In the genomic region with DNA sequence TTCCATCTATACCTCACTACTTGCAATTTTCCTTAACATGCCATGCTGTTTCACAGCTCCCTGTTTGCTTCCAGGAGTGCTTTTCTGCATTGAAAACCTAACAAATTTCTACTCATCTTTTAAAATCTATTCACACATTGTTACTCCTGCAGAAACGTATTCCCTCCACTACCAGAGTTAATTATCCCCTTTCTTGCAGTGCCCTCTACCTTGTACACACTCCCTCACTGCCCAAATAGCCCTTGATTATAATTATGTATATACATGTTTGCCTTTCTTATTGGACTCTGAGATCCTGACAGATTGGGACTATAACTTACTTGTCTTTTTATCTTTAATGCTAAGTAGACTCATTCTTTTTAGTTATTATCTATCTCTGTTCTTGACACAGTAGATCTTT, we compare ENCODE assay signal across 22 cellular contexts.
"Had no signal": no experiment of that assay in that cellular context is flagged by ENCODE, and none has a peak within 500 bp of the region (broad histone marks: within the 10 kb centered on the region; RNA-seq: fewer than 3 reads in every experiment).

No MANE protein-coding gene starts in this region.

- H3K4me2 ChIP-seq: PC-9 had no signal

- ATAC-seq: SK-N-SH treated with all-trans-retinoic acid at 6 μM for 48 hours had no signal

- H3K36me3 ChIP-seq: Peyer's patch, SJCRH30 had no signal

- H3K4me3 ChIP-seq: PC-9, Peyer's patch, SJCRH30 had no signal

- H3K9me3 ChIP-seq: Peyer's patch, SJCRH30 had no signal

- H3K27ac ChIP-seq: PC-9, Peyer's patch, SJCRH30 had no signal

- H3K27me3 ChIP-seq: Peyer's patch, SJCRH30 had no signal

- H3K4me1 ChIP-seq: Peyer's patch, SJCRH30 had no signal

- DNase-seq: KBM-7; MV-4-11; NCI-H1048; NCI-H1105; NCI-H1436 treated with DMSO at 0.1 percent for 48 hours; NCI-H1694; NCI-H187 treated with DMSO at 0.1 percent for 48 hours; NCI-H2029 treated with DMSO at 0.1 percent for 48 hours; NCI-H2171 treated with DMSO at 0.1 percent for 48 hours; NCI-H345; NCI-H446 treated with DMSO at 0.1 percent for 48 hours; NCI-H510A treated with DMSO at 0.1 percent for 48 hours; NCI-H526; NCI-H748 treated with DMSO at 0.1 percent for 48 hours; NK-92 treated with Interleukin-12 subunit alpha and Interleukin-12 subunit beta, amount 100 ng/mL, for 24 hours; OCI-M1; PC-9; Peyer's patch; RPMI8226; SHP77 treated with DMSO at 0.1 percent for 48 hours; SJCRH30 had no signal
